Comparison of ENCODE assay signal across 21 cellular contexts in the genomic region with DNA sequence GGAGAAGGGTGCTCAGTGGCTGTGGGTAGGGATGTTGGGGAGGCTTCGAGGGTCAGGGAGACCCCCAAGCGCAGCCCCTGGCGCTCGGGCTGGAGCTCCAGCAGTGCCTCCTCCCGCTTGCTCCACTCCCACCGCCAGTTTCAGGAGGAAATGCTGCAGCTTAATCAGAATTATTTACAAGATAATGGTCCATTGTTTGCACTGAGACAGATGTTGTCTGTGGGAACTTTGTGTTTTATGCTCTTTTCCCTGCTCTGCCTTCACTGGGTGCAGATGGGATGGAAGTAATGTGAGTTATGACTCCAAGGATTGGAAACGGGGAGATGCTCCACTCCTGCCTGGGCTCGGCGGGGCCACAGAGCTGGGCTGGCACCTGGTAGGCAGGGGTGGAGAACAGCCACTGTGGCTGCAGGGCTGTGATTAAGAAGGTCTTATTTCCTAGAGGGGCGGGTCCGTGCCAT.
DNase-seq lines count a peak whose midpoint lies in the region; ATAC-seq, FAIRE-seq and TF ChIP-seq lines count a peak whose summit lies in the region.
"Had no signal": no experiment of that assay in that cellular context is flagged by ENCODE, and none has a peak within 500 bp of the region (broad histone marks: within the 10 kb centered on the region; RNA-seq: fewer than 3 reads in every experiment).

No MANE protein-coding gene starts in this region.

- no peak overlapping the region for H4K8ac ChIP-seq in H1 (ENCODE audit: extremely low read depth, insufficient read depth, low read length)

- H3K9me3 ChIP-seq in H1 (ENCODE audit: insufficient read depth in 2 of 2, low read depth in 1 of 2, low read length in 1 of 2): no peaks in the 10 kb centered on the region
- H3K9me3 ChIP-seq: BE2C had no signal

- TF ChIP-seq CTCF in H1 (IDR thresholded peaks at IDR 0.05; ENCODE audit: control extremely low read depth in 1 of 3, insufficient read depth in 1 of 3, low read depth in 1 of 3, low read length in 3 of 3) (no peak), progenitor cell of endocrine pancreas (IDR thresholded peaks at IDR 0.05; ENCODE audit: unreplicated experiment) (no peak)

- no peaks in the 10 kb centered on the region for H3K36me3 Mint-ChIP-seq in progenitor cell of endocrine pancreas (ENCODE audit: insufficient read depth)
- H3K36me3 Mint-ChIP-seq: brain, type B pancreatic cell had no signal

- no peak overlapping the region for H3K27ac Mint-ChIP-seq in progenitor cell of endocrine pancreas
- H3K27ac Mint-ChIP-seq: brain, type B pancreatic cell had no signal

- peak overlapping the region; percentile 72; the same call in 1 of the 2 replicates for H2BK20ac ChIP-seq in H1 (ENCODE audit: low read length)

- H3K79me1 ChIP-seq in H1 (ENCODE audit: low read depth, low read length): no peaks in the 10 kb centered on the region

- H3K4me2 ChIP-seq in H1 (ENCODE audit: insufficient read depth in 1 of 2, low read depth in 2 of 2, low read length in 2 of 2): peak overlapping the region; percentile 18 to 46; a peak in 2 of 4 replicates
- H3K4me2 ChIP-seq: A549 had no signal

- H2AFZ ChIP-seq in H1 (ENCODE audit: low read length): no peak overlapping the region

- H4K91ac ChIP-seq in H1 (replicated peaks; ENCODE audit: insufficient read length, low read length): no peak overlapping the region

- H3K23ac ChIP-seq in H1 (ENCODE audit: insufficient read length): no peak overlapping the region

- ATAC-seq in GM21423 (IDR thresholded peaks at IDR 0.05; ENCODE audit: unreplicated experiment) (no peak), HG03521 (IDR thresholded peaks at IDR 0.05; ENCODE audit: unreplicated experiment) (no peak), GM21737 (IDR thresholded peaks at IDR 0.05; ENCODE audit: unreplicated experiment) (no peak)
- ATAC-seq: A549; activated T-cell treated with anti-CD3 and anti-CD28 coated beads, Interleukin-2, amount 50 U/mL, for 4 hours; GM12878 had no signal

- DNase-seq in NCI-H82 (lab: John Stamatoyannopoulos, UW) (peak; percentile 57), NCI-H82 treated with DMSO at 0.1 percent for 48 hours (lab: John Stamatoyannopoulos, UW; ENCODE audit: unreplicated experiment) (no peak), H1 (ENCODE audit: low read depth in 1 of 2, low spot score in 2 of 2) (no peak), medulla oblongata (ENCODE audit: extremely low spot score) (peak; percentile 86), progenitor cell of endocrine pancreas (ENCODE audit: low spot score, unreplicated experiment) (no peak)
- DNase-seq: activated T-cell treated with anti-CD3 and anti-CD28 coated beads, Interleukin-2, amount 50 U/mL, for 4 hours; BE2C; effector CD8-positive, alpha-beta T cell; NCI-H1436; NCI-H510A; T-helper 1 cell had no signal

- no peaks in the 10 kb centered on the region for H3K36me3 ChIP-seq in H1 (ENCODE audit: control insufficient read depth in 2 of 4, insufficient read depth in 4 of 4, low read length in 3 of 4)
- H3K36me3 ChIP-seq: BE2C had no signal

- no peak overlapping the region for H3K4me3 Mint-ChIP-seq in progenitor cell of endocrine pancreas (ENCODE audit: low read depth)
- H3K4me3 Mint-ChIP-seq: activated T-cell treated with anti-CD3 and anti-CD28 coated beads, Interleukin-2, amount 50 U/mL, for 4 hours; brain; type B pancreatic cell had no signal

- no peak overlapping the region for H3K9ac ChIP-seq in H1 (replicated peaks in 1 of 4; ENCODE audit: extremely low read depth in 1 of 4, low read depth in 3 of 4, low read length in 3 of 4)

- H3K4me1 ChIP-seq in H1 (replicated peaks in 1 of 4; ENCODE audit: control insufficient read depth in 3 of 4, insufficient read depth in 4 of 4, low read length in 3 of 4): peaks cover 0 to 18% (median 10%) of the 10 kb centered on the region in 4 experiments; a peak in 6 of 7 replicates
- H3K4me1 ChIP-seq: A549 had no signal

- no peak for TF ChIP-seq POLR2A in H1 (IDR thresholded peaks at IDR 0.05; ENCODE audit: control extremely low read depth in 1 of 2, low read depth in 2 of 2, low read length in 2 of 2)

- POLR2A ChIA-PET in H1 (lab: Charles Lee; ENCODE audit: partially characterized antibody): interaction anchor here (0.6 kb wide), 1 partner anchor 12 kb away, joined by 3 read pairs; no protein-coding TSS in a partner anchor

- no peak overlapping the region; a peak in 1 of 8 replicates for H3K4me3 ChIP-seq in H1 (ENCODE audit: extremely low read depth in 1 of 4, insufficient read depth in 2 of 4, low read depth in 3 of 4, low read length in 4 of 4)
- H3K4me3 ChIP-seq: A549, GM12878 had no signal

- no peak for FAIRE-seq in H1 (lab: Jason Lieb, UNC)
- FAIRE-seq: A549, GM12878, islet of Langerhans, RCC 7860, TTC549 had no signal

- 0 out of 2 replicates have a peak overlapping the region, but pooled peaks have one; percentile 32 for H3K18ac ChIP-seq in H1 (ENCODE audit: extremely low read depth, low read length)

- peak overlapping the region; percentile 75; the same call in 1 of the 2 replicates for H2BK12ac ChIP-seq in H1 (ENCODE audit: low read depth, low read length)

- no peak for TF ChIP-seq EP300 in H1 (IDR thresholded peaks at IDR 0.05; ENCODE audit: borderline replicate concordance in 1 of 2, low read depth in 2 of 2, low read length in 2 of 2)

- H2BK120ac ChIP-seq in H1 (replicated peaks; ENCODE audit: low read depth, low read length): no peak overlapping the region

- H2BK15ac ChIP-seq in H1 (ENCODE audit: low read length): peak overlapping the region; percentile 81; the same call in 1 of the 2 replicates

- H3K9me3 Mint-ChIP-seq in progenitor cell of endocrine pancreas (ENCODE audit: low read depth): no peaks in the 10 kb centered on the region
- H3K9me3 Mint-ChIP-seq: activated T-cell treated with anti-CD3 and anti-CD28 coated beads, Interleukin-2, amount 50 U/mL, for 4 hours; type B pancreatic cell had no signal

- no peaks in the 10 kb centered on the region for H3K23me2 ChIP-seq in H1 (ENCODE audit: low read depth, low read length)

- H3K56ac ChIP-seq in H1 (replicated peaks; ENCODE audit: insufficient read length, low read depth, low read length): no peak overlapping the region

- TF ChIP-seq RAD21 in H1 (IDR thresholded peaks at IDR 0.05 in 1 of 2, conservative IDR thresholded peaks at IDR 0.05 in 1 of 2; ENCODE audit: low read depth in 2 of 2, low read length in 2 of 2): no peak

- no peaks in the 10 kb centered on the region for H3K79me2 ChIP-seq in H1 (ENCODE audit: control insufficient read depth in 1 of 2, insufficient read depth in 2 of 2, low read length in 2 of 2)

- H4K20me1 ChIP-seq in H1 (replicated peaks in 1 of 2; ENCODE audit: control insufficient read depth in 1 of 2, insufficient read depth in 2 of 2, low read length in 2 of 2): no peaks in the 10 kb centered on the region

- WGBS in H1 (ENCODE audit: extremely low coverage in 1 of 2, insufficient coverage in 1 of 2, insufficient read length in 1 of 2, insufficient replicate concordance in 2 of 2, low coverage in 1 of 2, low lambda C conversion rate in 2 of 2, missing lambda C conversion rate in 1 of 2), 2 experiments: 72% methylated on average over 11 of the region's 11 CpGs; no CpG with 5 or more reads in 1 of the 2 experiments

- no peak overlapping the region for H3K4ac ChIP-seq in H1 (replicated peaks; ENCODE audit: insufficient read length, low read depth, low read length)

- peaks cover 35% of the 10 kb centered on the region for H3K27me3 Mint-ChIP-seq in progenitor cell of endocrine pancreas
- H3K27me3 Mint-ChIP-seq: brain had no signal

- peak overlapping the region; percentile 26; the same call in 1 of the 2 replicates for H2BK5ac ChIP-seq in H1 (ENCODE audit: low read depth, low read length)

- H3K27ac ChIP-seq in H1 (ENCODE audit: low read depth, low read length): no peak overlapping the region
- H3K27ac ChIP-seq: A549 had no signal

- CTCF ChIA-PET in H1 (lab: Charles Lee; ENCODE audit: partially characterized antibody): interaction anchor here (0.9 to 1.7 kb wide), 2 partner anchors 13 to 19 kb away, joined by 3 to 4 read pairs; no protein-coding TSS in a partner anchor

- no peaks in the 10 kb centered on the region for H3K4me1 Mint-ChIP-seq in progenitor cell of endocrine pancreas (ENCODE audit: low read depth)

- H4K5ac ChIP-seq in H1 (ENCODE audit: insufficient read length, low read depth, low read length): peak overlapping the region; percentile 36

- no peak overlapping the region for H3K14ac ChIP-seq in H1 (ENCODE audit: insufficient read length)

- 0 out of 2 replicates have a peak overlapping the region, but pooled peaks have one; percentile 15 for H2AK5ac ChIP-seq in H1 (ENCODE audit: low read depth, low read length)

- no peaks in the 10 kb centered on the region for H3K27me3 ChIP-seq in H1 (replicated peaks in 1 of 4; ENCODE audit: control insufficient read depth in 3 of 4, extremely low read depth in 1 of 4, insufficient read depth in 3 of 4, low read length in 3 of 4)
- H3K27me3 ChIP-seq: BE2C had no signal

TF ChIP-seq in H1, 55 proteins besides CTCF, POLR2A, EP300 and RAD21:
- TF ChIP-seq SIN3A (conservative IDR thresholded peaks at IDR 0.05 in 1 of 2, IDR thresholded peaks at IDR 0.05 in 1 of 2; ENCODE audit: low read depth in 1 of 2, low read length in 2 of 2) (no peak), CTBP2 (IDR thresholded peaks at IDR 0.05; ENCODE audit: borderline replicate concordance, insufficient read depth, insufficient read length, low read length) (no peak), JUND (IDR thresholded peaks at IDR 0.05; ENCODE audit: low read length) (no peak), CHD2 (IDR thresholded peaks at IDR 0.05; ENCODE audit: low read length) (no peak), TAF7 (optimal IDR thresholded peaks at IDR 0.05; ENCODE audit: borderline replicate concordance, low read depth, low read length) (no peak), CEBPB (IDR thresholded peaks at IDR 0.05; ENCODE audit: low read depth, low read length) (no peak), CHD1 (IDR thresholded peaks at IDR 0.05; ENCODE audit: low read depth, low read length) (no peak), NRF1 (IDR thresholded peaks at IDR 0.05; ENCODE audit: low read depth, low read length) (no peak), PHF8 (conservative IDR thresholded peaks at IDR 0.05; ENCODE audit: low read depth, low read length) (no peak), KDM4A (IDR thresholded peaks at IDR 0.05; ENCODE audit: low read depth, low read length, severe bottlenecking) (no peak), HDAC2 (IDR thresholded peaks at IDR 0.05; ENCODE audit: borderline replicate concordance in 1 of 2, low read depth in 2 of 2, low read length in 2 of 2) (no peak), TAF1 (IDR thresholded peaks at IDR 0.05; ENCODE audit: low read depth, low read length) (no peak)
- TF ChIP-seq, protein P1, sequence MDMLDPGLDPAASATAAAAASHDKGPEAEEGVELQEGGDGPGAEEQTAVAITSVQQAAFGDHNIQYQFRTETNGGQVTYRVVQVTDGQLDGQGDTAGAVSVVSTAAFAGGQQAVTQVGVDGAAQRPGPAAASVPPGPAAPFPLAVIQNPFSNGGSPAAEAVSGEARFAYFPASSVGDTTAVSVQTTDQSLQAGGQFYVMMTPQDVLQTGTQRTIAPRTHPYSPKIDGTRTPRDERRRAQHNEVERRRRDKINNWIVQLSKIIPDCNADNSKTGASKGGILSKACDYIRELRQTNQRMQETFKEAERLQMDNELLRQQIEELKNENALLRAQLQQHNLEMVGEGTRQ (IDR thresholded peaks at IDR 0.05; ENCODE audit: low read length): no peak
TF ChIP-seq in H1: peak in this region for 0.

Comparison
In these comparisons a context has a peak if more than half of its experiments do, and no peak if none do; other contexts are left out.
1. DNase-seq: peak in NCI-H82 (single experiment) and medulla oblongata (single experiment); none in NCI-H82 treated with DMSO at 0.1 percent for 48 hours (single experiment), H1 (0 of 2) and progenitor cell of endocrine pancreas (single experiment).